ENCODE assay signal across 27 cellular contexts in the genomic region with DNA sequence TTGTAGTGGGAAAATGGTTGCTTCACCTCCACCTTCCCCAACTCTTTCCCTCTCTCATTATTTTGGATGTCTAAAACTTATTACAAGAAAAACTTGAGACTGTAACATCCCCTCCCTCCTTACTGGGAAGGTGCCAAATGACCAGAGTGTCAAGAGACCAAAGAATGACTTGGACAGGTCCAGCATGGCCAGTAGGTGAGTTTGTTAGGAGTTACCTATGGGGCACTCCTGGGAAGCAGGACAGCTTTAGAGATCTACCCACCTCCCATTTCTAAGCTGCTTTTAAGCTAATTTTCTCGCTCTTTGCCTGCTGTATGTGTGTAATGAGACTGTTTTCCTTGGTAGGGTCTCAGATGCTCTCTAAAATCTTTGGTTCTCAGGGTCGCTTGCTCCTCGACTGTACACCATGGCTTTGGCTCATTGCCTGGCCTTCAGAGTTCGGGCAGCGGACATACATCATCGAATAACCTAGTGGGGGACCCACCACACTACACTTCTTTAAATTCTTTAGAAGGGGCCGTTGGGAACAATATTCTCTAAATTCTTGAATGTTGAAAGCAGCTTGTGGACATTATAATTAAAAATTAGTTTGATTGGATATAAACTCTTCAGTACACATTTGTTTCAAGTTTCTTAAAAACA. TPM values are rescaled to one million over a fixed set of nuclear protein-coding genes. Genes with fewer than 3 reads are reported as not detected.
"Had no signal": no experiment of that assay in that cellular context is flagged by ENCODE, and none has a peak within 500 bp of the region (broad histone marks: within the 10 kb centered on the region; RNA-seq: fewer than 3 reads in every experiment).

No MANE protein-coding gene starts in this region.

- H3K4me1 ChIP-seq: breast epithelium, gastrocnemius medialis, pancreas, psoas muscle, spleen, suprapubic skin, tibial artery had no signal

- ATAC-seq: activated naive CD8-positive, alpha-beta T cell treated with anti-CD3 and anti-CD28 coated beads, Interleukin-2, amount 50 U/mL, for 24 hours; activated T-cell treated with anti-CD3 and anti-CD28 coated beads, Interleukin-2, amount 50 U/mL, for 4 hours; activated T-helper 17 cell treated with anti-CD3 and anti-CD28 coated beads, Interleukin-2, amount 50 U/mL, for 72 hours; gastrocnemius medialis; left colon; naive thymus-derived CD4-positive, alpha-beta T cell; pancreas; psoas muscle; T-cell had no signal

- H3K4me1 Mint-ChIP-seq: activated CD4-positive, alpha-beta memory T cell treated with anti-CD3 and anti-CD28 coated beads, Interleukin-2, amount 10 ng/mL, durations not matched to agents 7 days and 5 days; activated naive CD4-positive, alpha-beta T cell treated with anti-CD3 and anti-CD28 coated beads, Interleukin-2, amount 50 U/mL, for 24 hours; activated naive CD8-positive, alpha-beta T cell treated with anti-CD3 and anti-CD28 coated beads, Interleukin-2, amount 50 U/mL, for 24 hours; activated T-helper 17 cell treated with anti-CD3 and anti-CD28 coated beads, Interleukin-2, amount 50 U/mL, for 72 hours; T-cell had no signal

- H3K4me3 ChIP-seq: breast epithelium, gastrocnemius medialis, pancreas, psoas muscle, spleen, suprapubic skin, tibial artery had no signal

- H3K27me3 ChIP-seq: breast epithelium, gastrocnemius medialis, pancreas, spleen, suprapubic skin, tibial artery had no signal

- H3K4me3 Mint-ChIP-seq: activated CD4-positive, alpha-beta memory T cell treated with anti-CD3 and anti-CD28 coated beads, Interleukin-2, amount 10 ng/mL, durations not matched to agents 7 days and 5 days; activated naive CD4-positive, alpha-beta T cell treated with anti-CD3 and anti-CD28 coated beads, Interleukin-2, amount 50 U/mL, for 24 hours; activated naive CD8-positive, alpha-beta T cell treated with anti-CD3 and anti-CD28 coated beads, Interleukin-2, amount 50 U/mL, for 24 hours; activated T-cell treated with anti-CD3 and anti-CD28 coated beads, Interleukin-2, amount 50 U/mL, for 4 hours; activated T-helper 17 cell treated with anti-CD3 and anti-CD28 coated beads, Interleukin-2, amount 50 U/mL, for 72 hours; immature natural killer cell; naive thymus-derived CD4-positive, alpha-beta T cell; T-cell; T-helper 2 cell treated with Interferon-gamma antibody and Interleukin-4, amounts not matched to agents 5 μg/mL and 100 μg/mL, for 36 hours had no signal

- H3K9me3 Mint-ChIP-seq: activated CD4-positive, alpha-beta memory T cell treated with anti-CD3 and anti-CD28 coated beads, Interleukin-2, amount 10 ng/mL, durations not matched to agents 7 days and 5 days; activated naive CD4-positive, alpha-beta T cell treated with anti-CD3 and anti-CD28 coated beads, Interleukin-2, amount 50 U/mL, for 24 hours; activated naive CD8-positive, alpha-beta T cell treated with anti-CD3 and anti-CD28 coated beads, Interleukin-2, amount 50 U/mL, for 24 hours; activated T-cell treated with anti-CD3 and anti-CD28 coated beads, Interleukin-2, amount 50 U/mL, for 4 hours; activated T-helper 17 cell treated with anti-CD3 and anti-CD28 coated beads, Interleukin-2, amount 50 U/mL, for 72 hours; immature natural killer cell; T-cell; T-helper 2 cell treated with Interferon-gamma antibody and Interleukin-4, amounts not matched to agents 5 μg/mL and 100 μg/mL, for 36 hours had no signal

- H3K27me3 Mint-ChIP-seq: activated CD4-positive, alpha-beta memory T cell treated with anti-CD3 and anti-CD28 coated beads, Interleukin-2, amount 10 ng/mL, durations not matched to agents 7 days and 5 days; activated naive CD4-positive, alpha-beta T cell treated with anti-CD3 and anti-CD28 coated beads, Interleukin-2, amount 50 U/mL, for 24 hours; activated naive CD8-positive, alpha-beta T cell treated with anti-CD3 and anti-CD28 coated beads, Interleukin-2, amount 50 U/mL, for 24 hours; activated T-helper 17 cell treated with anti-CD3 and anti-CD28 coated beads, Interleukin-2, amount 50 U/mL, for 72 hours; naive thymus-derived CD4-positive, alpha-beta T cell; T-cell had no signal

- H3K9me3 ChIP-seq: breast epithelium, gastrocnemius medialis, pancreas, psoas muscle, spleen, suprapubic skin, tibial artery had no signal

- H3K27ac Mint-ChIP-seq: activated CD4-positive, alpha-beta memory T cell treated with anti-CD3 and anti-CD28 coated beads, Interleukin-2, amount 10 ng/mL, durations not matched to agents 7 days and 5 days; activated naive CD4-positive, alpha-beta T cell treated with anti-CD3 and anti-CD28 coated beads, Interleukin-2, amount 50 U/mL, for 24 hours; activated naive CD8-positive, alpha-beta T cell treated with anti-CD3 and anti-CD28 coated beads, Interleukin-2, amount 50 U/mL, for 24 hours; activated T-helper 17 cell treated with anti-CD3 and anti-CD28 coated beads, Interleukin-2, amount 50 U/mL, for 72 hours; T-helper 2 cell treated with Interferon-gamma antibody and Interleukin-4, amounts not matched to agents 5 μg/mL and 100 μg/mL, for 36 hours had no signal

- H3K36me3 ChIP-seq: breast epithelium, pancreas had no signal

- DNase-seq: activated CD4-positive, alpha-beta memory T cell treated with anti-CD3 and anti-CD28 coated beads, Interleukin-2, amount 10 ng/mL, durations not matched to agents 7 days and 5 days; activated CD4-positive, alpha-beta T cell treated with anti-CD3 and anti-CD28 coated beads for 48 hours; activated CD4-positive, CD25-positive, alpha-beta regulatory T cell; activated naive CD8-positive, alpha-beta T cell treated with anti-CD3 and anti-CD28 coated beads, Interleukin-2, amount 50 U/mL, for 24 hours; activated T-cell treated with anti-CD3 and anti-CD28 coated beads, Interleukin-2, amount 50 U/mL, for 4 hours; amygdala; central memory CD4-positive, alpha-beta T cell; gastrocnemius medialis; hippocampal formation; immature natural killer cell; kidney; left colon; midbrain; naive thymus-derived CD4-positive, alpha-beta T cell; nucleus accumbens; pancreas; psoas muscle; spleen; stimulated activated naive CD4-positive, alpha-beta T cell; T-cell; tibial artery had no signal

- H3K27ac ChIP-seq: breast epithelium, gastrocnemius medialis, pancreas, psoas muscle, spleen, suprapubic skin, tibial artery had no signal

RNA-seq across cellular contexts. Expression of gene NLRC4, which starts 53.8 kb away (rescaled TPM):
- total RNA-seq: activated T-cell treated with anti-CD3 and anti-CD28 coated beads, Interleukin-2, amount 50 U/mL, for 4 hours; epithelial cell of proximal tubule had no signal
